9 cellular contexts compared by ENCODE assay signal in the genomic region with DNA sequence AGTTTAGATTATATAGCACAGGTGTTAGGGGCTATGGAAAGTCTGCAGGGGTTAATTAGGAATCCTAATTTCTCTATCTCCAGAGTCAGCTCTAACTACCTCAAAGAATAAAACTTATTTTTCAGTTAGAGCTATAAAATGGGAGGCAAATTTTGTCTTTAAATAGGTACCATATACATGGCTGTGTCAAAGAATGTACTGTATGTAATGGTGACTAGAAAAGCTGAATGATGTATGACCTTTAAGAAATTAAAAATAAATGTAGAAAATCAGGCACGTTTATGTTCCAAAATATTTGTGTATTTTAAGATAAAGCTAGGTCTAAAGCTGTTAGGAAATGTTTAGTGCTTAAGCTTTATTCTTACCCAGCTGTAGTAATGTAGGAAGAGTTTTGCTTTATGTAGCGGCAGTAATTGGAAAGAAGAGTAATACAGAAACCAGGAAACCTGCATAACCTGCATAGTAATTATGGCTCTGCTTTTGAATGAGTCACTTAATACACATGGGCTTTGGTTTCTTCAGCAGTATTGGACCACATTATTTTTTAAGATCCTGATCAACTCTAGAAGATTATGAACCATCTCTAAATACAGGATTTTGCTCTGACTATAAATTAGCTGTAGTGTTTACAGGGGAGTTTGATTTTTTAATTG.
DNase-seq lines count a peak whose midpoint lies in the region; ATAC-seq lines count a peak whose summit lies in the region.
"Had no signal": no experiment of that assay in that cellular context is flagged by ENCODE, and none has a peak within 500 bp of the region (broad histone marks: within the 10 kb centered on the region; RNA-seq: fewer than 3 reads in every experiment).

No MANE protein-coding gene starts in this region.

- H3K27ac ChIP-seq in ACC112 (ENCODE audit: low read depth, low read length), result peak overlapping the region; percentile 89
- H3K27ac ChIP-seq in effector memory CD4-positive, alpha-beta T cell (ENCODE audit: insufficient read depth, low read length, poor library complexity, severe bottlenecking), result no peak overlapping the region
- H3K27ac ChIP-seq: right lobe of liver had no signal

- H3K4me3 ChIP-seq in ACC112 (ENCODE audit: low read depth, low read length), result no peak overlapping the region
- H3K4me3 ChIP-seq in effector memory CD4-positive, alpha-beta T cell (ENCODE audit: insufficient read depth, low read depth, low read length, poor library complexity, severe bottlenecking), result no peak overlapping the region
- H3K4me3 ChIP-seq: right lobe of liver had no signal

- ATAC-seq in HG03139 (IDR thresholded peaks at IDR 0.05; ENCODE audit: unreplicated experiment), result peak; percentile 61

- peaks cover 20% of the 10 kb centered on the region for H3K79me2 ChIP-seq in ACC112 (ENCODE audit: control insufficient read depth, insufficient read depth, low read length, unreplicated experiment)

- peaks cover 55% of the 10 kb centered on the region for H3K4me1 ChIP-seq in ACC112 (ENCODE audit: control insufficient read depth, insufficient read depth, low read length, unreplicated experiment)
- no peaks in the 10 kb centered on the region for H3K4me1 ChIP-seq in effector memory CD4-positive, alpha-beta T cell (ENCODE audit: control insufficient read depth, insufficient read depth, low read length, poor library complexity, severe bottlenecking)

- H3K27me3 ChIP-seq in ACC112 (ENCODE audit: insufficient read depth, low read length), result no peaks in the 10 kb centered on the region
- no peaks in the 10 kb centered on the region for H3K27me3 ChIP-seq in effector memory CD4-positive, alpha-beta T cell (replicated peaks; ENCODE audit: control insufficient read depth, insufficient read depth, low read length, poor library complexity, severe bottlenecking)
- H3K27me3 ChIP-seq: right lobe of liver had no signal

- peaks cover 39% of the 10 kb centered on the region for H3K36me3 ChIP-seq in ACC112 (ENCODE audit: insufficient read depth, low read length)
- peaks cover 57% of the 10 kb centered on the region for H3K36me3 ChIP-seq in effector memory CD4-positive, alpha-beta T cell (ENCODE audit: control insufficient read depth, insufficient read depth, low read length)

- no peak overlapping the region for H2AFZ ChIP-seq in ACC112 (ENCODE audit: low read length, unreplicated experiment)

- H3K9me3 ChIP-seq in effector memory CD4-positive, alpha-beta T cell (ENCODE audit: control insufficient read depth, low read length), result no peaks in the 10 kb centered on the region
- H3K9me3 ChIP-seq: right lobe of liver had no signal

- DNase-seq in GM19240 (ENCODE audit: insufficient read length, low spot score), result peak; percentile 11
- DNase-seq in astrocyte of the hippocampus (ENCODE audit: low read depth, low spot score), result peak; percentile 23
- no peak for DNase-seq in GM03348 (ENCODE audit: low spot score)
- no peak for DNase-seq in effector memory CD4-positive, alpha-beta T cell
- DNase-seq in GF-D8 (lab: John Stamatoyannopoulos, UW), result no peak
- DNase-seq in COLO829 (ENCODE audit: low spot score), result no peak
- DNase-seq: right lobe of liver had no signal

Comparison
In these comparisons a context has a peak if more than half of its experiments do, and no peak if none do; other contexts are left out.
1. DNase-seq: peak in GM19240 (single experiment) and astrocyte of the hippocampus (single experiment); none in GM03348 (single experiment), effector memory CD4-positive, alpha-beta T cell (0 of 3), GF-D8 (single experiment) and COLO829 (single experiment).